In genomic region chr10:28008054-28008453, GRCh38 we compare ENCODE assay signal across 18 cellular contexts. TPM values are rescaled to one million over a fixed set of nuclear protein-coding genes. Genes with fewer than 3 reads are reported as not detected.
A peak's percentile ranks its signal among the peaks of the same experiment; 100 is the strongest.
DNase-seq lines count a peak whose midpoint lies in the region; ATAC-seq, FAIRE-seq and TF ChIP-seq lines count a peak whose summit lies in the region.
"Had no signal": no experiment of that assay in that cellular context is flagged by ENCODE, and none has a peak within 500 bp of the region (broad histone marks: within the 10 kb centered on the region; RNA-seq: fewer than 3 reads in every experiment).

No MANE protein-coding gene starts in this region.

- FAIRE-seq in H54 (lab: Jason Lieb, UNC), result no peak
- FAIRE-seq: G401.6, GM12892, HepG2, HTR-8/SVneo, K562 had no signal

- CTCF ChIA-PET in GM10248 (lab: Yijun Ruan, JAX), result interaction anchor here (1.5 kb wide), 1 partner anchor 13 kb away, joined by 3 read pairs; no protein-coding TSS in a partner anchor

- TF ChIP-seq CTCF in GM10248 (IDR thresholded peaks at IDR 0.05; ENCODE audit: control extremely low read depth, extremely low read depth, low read depth, missing control alignments), result no peak

- ATAC-seq in left lobe of liver, result no peak
- ATAC-seq: GM23338, HepG2, K562 had no signal

- POLR2A ChIA-PET in GM10248 (lab: Yijun Ruan, JAX), result no interaction called here

- TF ChIP-seq POLR2A in H54 (IDR thresholded peaks at IDR 0.05; ENCODE audit: low read depth, low read length), result no peak

- DNase-seq in Daoy (ENCODE audit: low read depth), result peak; percentile 6
- DNase-seq in H54 (ENCODE audit: insufficient read length, low spot score), result peak; percentile 12
- peak; percentile 4 for DNase-seq in NCI-H226
- DNase-seq in dermis blood vessel endothelial cell, result peak; percentile 80
- no peak for DNase-seq in left lobe of liver (ENCODE audit: low spot score)
- no peak for DNase-seq in HuH-7 (ENCODE audit: low spot score)
- no peak for DNase-seq in NCI-H1092 treated with DMSO at 0.1 percent for 48 hours (lab: John Stamatoyannopoulos, UW)
- no peak for DNase-seq in GM10248 (ENCODE audit: extremely low spot score)
- DNase-seq: Caco-2; CD8-positive, alpha-beta memory T cell; DND-41; H9 had no signal

RNA-seq across cellular contexts. Expression of gene ODAD2, which starts 9.2 kb away (rescaled TPM):
- total RNA-seq in Daoy (2014; rRNA removed; shearing (Covaris generic)), result 1.9 and 2.3 TPM in 2 replicates
- total RNA-seq in dermis blood vessel endothelial cell (0.85 and 3.8 TPM in 2 replicates), left lobe of liver (0.28 TPM)
- total RNA-seq: Caco-2, HepG2, K562 had no signal

Comparison
In these comparisons a context has a peak if more than half of its experiments do, and no peak if none do; other contexts are left out.
1. DNase-seq: peak in Daoy (single experiment), H54 (single experiment), NCI-H226 (single experiment) and dermis blood vessel endothelial cell (single experiment); none in left lobe of liver (single experiment), HuH-7 (single experiment), NCI-H1092 treated with DMSO at 0.1 percent for 48 hours (single experiment) and GM10248 (single experiment).